17 cellular contexts compared by ENCODE assay signal in the genomic region with DNA sequence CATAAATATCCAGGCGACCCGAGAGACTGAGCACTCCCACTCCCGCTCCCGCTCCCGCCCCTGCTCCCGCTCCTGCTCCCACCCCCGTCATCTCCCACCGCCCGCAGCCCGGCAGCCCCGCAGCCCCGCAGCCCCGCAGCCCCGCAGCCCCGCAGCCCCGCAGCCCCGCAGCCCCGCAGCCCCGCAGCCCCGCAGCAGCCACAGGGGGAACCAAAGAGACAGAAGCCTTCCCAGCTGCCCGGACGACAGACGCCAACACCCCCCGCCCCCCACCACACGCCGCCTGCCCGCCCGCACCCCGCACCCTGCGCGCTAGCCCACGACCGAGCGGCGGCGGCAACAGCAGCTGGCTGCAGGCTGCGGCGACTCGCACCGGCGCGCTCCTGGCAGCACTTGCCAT. TPM values are rescaled to one million over a fixed set of nuclear protein-coding genes. Genes with fewer than 3 reads are reported as not detected.
"Had no signal": no experiment of that assay in that cellular context is flagged by ENCODE, and none has a peak within 500 bp of the region (broad histone marks: within the 10 kb centered on the region; RNA-seq: fewer than 3 reads in every experiment).

PABPC1L2B (plus strand) TSS at position 301 of the 400 bp plus-strand sequence. CDS start 704 bp downstream, outside the sequence.

RNA-seq across cellular contexts. Expression of gene PABPC1L2B, which starts in this region (rescaled TPM):
- total RNA-seq: activated naive CD4-positive, alpha-beta T cell treated with anti-CD3 and anti-CD28 coated beads for 36 hours; activated naive CD4-positive, alpha-beta T cell treated with anti-CD3 and anti-CD28 coated beads, Interleukin-2, amount 50 U/mL, for 72 hours; activated naive CD8-positive, alpha-beta T cell treated with anti-CD3 and anti-CD28 coated beads for 36 hours; activated naive CD8-positive, alpha-beta T cell treated with anti-CD3 and anti-CD28 coated beads, Interleukin-2, amount 10 ng/mL, durations not matched to agents 7 days and 5 days; activated T-cell treated with anti-CD3 and anti-CD28 coated beads, Interleukin-2, amount 50 U/mL, for 4 hours; activated T-cell treated with anti-CD3 and anti-CD28 coated beads, Interleukin-2, amount 50 U/mL, for 72 hours; activated T-helper 1 cell treated with anti-CD3 and anti-CD28 coated beads, Interleukin-12 subunit alpha, Interleukin-12 subunit beta, Interleukin-2, Interleukin-4 antibody, amounts not matched to agents 30 ng/mL and 10 ng/mL and 1 ng/mL, durations not matched to agents 14 hours and 24 hours and 36 hours; activated T-helper 17 cell treated with anti-CD3 and anti-CD28 coated beads, Interleukin-2, amount 50 U/mL, for 72 hours; activated T-helper 2 cell treated with anti-CD3 and anti-CD28 coated beads, Interferon-gamma antibody, Interleukin-2, Interleukin-4, amounts not matched to agents 10 μg/mL and 5 μg/mL and 100 μg/mL, durations not matched to agents 14 hours and 24 hours and 36 hours; aorta; ascending aorta; body of pancreas; breast epithelium; bronchial epithelial cell; cardiac septum had no signal
- polyA plus RNA-seq: adipose tissue, aorta, cardiac muscle cell had no signal
